ENCODE assay signal across 8 cellular contexts in genomic region chr3:115146418-115147328, GRCh38. TPM values are rescaled to one million over a fixed set of nuclear protein-coding genes. Genes with fewer than 3 reads are reported as not detected.
DNase-seq lines count a peak whose midpoint lies in the region; ATAC-seq and FAIRE-seq lines count a peak whose summit lies in the region.

ZBTB20 (minus strand) TSS chr3:115147288.

- DNase-seq in DMS53 (lab: John Stamatoyannopoulos, UW) = peak; percentile 81
- DNase-seq in DMS53 treated with DMSO at 0.1 percent for 48 hours (lab: John Stamatoyannopoulos, UW; ENCODE audit: unreplicated experiment) = no peak
- DNase-seq in NCI-H2196 treated with DMSO at 0.1 percent for 48 hours (lab: John Stamatoyannopoulos, UW; ENCODE audit: unreplicated experiment) = peak; percentile 77
- DNase-seq in activated CD4-positive, alpha-beta T cell treated with anti-CD3 and anti-CD28 coated beads for 48 hours = peak; percentile 79
- DNase-seq in left lobe of liver (ENCODE audit: low spot score) = no peak
- peak; percentile 70 for DNase-seq in stimulated activated CD4-positive, alpha-beta T cell treated with anti-CD3 and anti-CD28 coated beads, Interleukin-4, amount 100 ng/mL, for 1 hour

- peak; percentile 84 for FAIRE-seq in colon (lab: Jason Lieb, UNC)

- ATAC-seq in HG02943 (IDR thresholded peaks at IDR 0.05; ENCODE audit: low read depth, unreplicated experiment) = peak; percentile 33
- ATAC-seq in left lobe of liver = peak; percentile 56

RNA-seq across cellular contexts. Expression of gene ZBTB20, which starts in this region (rescaled TPM):
- 50.6 TPM for total RNA-seq in left lobe of liver

Comparison
In these comparisons a context has a peak if more than half of its experiments do, and no peak if none do; other contexts are left out.
1. DNase-seq: peak in DMS53 (single experiment), NCI-H2196 treated with DMSO at 0.1 percent for 48 hours (single experiment), activated CD4-positive, alpha-beta T cell treated with anti-CD3 and anti-CD28 coated beads for 48 hours (single experiment) and stimulated activated CD4-positive, alpha-beta T cell treated with anti-CD3 and anti-CD28 coated beads, Interleukin-4, amount 100 ng/mL, for 1 hour (single experiment); none in DMS53 treated with DMSO at 0.1 percent for 48 hours (single experiment) and left lobe of liver (single experiment).